Comparison of ENCODE assay signal across 8 cellular contexts in the genomic region with DNA sequence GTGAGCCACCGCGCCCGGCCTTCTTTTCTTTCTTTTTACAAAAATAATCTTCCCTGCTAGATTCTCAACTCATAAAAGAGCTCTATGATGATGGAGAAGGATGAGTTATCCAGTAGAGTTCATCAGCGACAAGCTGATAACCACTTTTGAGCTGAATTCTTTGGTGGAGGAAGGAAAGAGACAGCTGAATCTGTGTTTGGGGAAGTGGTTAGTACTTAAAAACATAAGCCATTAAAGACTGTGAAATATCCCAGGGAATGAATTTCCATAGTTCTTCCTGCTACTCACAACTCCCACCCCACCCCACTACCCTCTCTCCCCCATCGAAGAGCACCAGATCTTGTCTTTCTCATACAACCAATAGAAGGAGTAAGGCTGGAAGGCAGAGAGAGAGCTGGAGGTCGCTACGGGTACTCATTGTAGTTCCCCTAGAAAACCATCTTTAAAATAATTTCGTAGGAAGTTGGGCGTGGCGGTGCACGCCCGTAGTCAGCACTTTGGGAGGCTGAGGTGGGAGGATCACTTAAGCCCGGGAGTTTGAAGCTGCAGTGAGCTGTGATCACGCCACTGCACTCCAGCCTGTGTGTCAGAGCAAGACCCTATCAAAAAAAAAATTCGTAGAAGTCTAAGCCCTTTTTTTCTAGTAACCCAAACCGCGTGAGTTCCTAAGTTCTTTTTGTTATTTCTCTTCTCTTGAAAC. TPM values are rescaled to one million over a fixed set of nuclear protein-coding genes. Genes with fewer than 3 reads are reported as not detected.
A peak's percentile ranks its signal among the peaks of the same experiment; 100 is the strongest.
DNase-seq lines count a peak whose midpoint lies in the region; ATAC-seq, FAIRE-seq and TF ChIP-seq lines count a peak whose summit lies in the region.

No MANE protein-coding gene starts in this region.

- peaks cover 6% of the 10 kb centered on the region for H3K27me3 Mint-ChIP-seq in astrocyte (ENCODE audit: low read depth, unreplicated experiment)
- no peaks in the 10 kb centered on the region for H3K27me3 Mint-ChIP-seq in memory B cell

- H3K4me1 Mint-ChIP-seq in astrocyte (ENCODE audit: low read depth, unreplicated experiment) (peaks cover 3% of the 10 kb centered on the region), memory B cell (peaks cover 16% of the 10 kb centered on the region)

- peak overlapping the region; percentile 80 for H3K4me3 ChIP-seq in astrocyte (ENCODE audit: insufficient read depth, low read depth, low read length)
- peak overlapping the region; percentile 77 for H3K4me3 ChIP-seq in suprapubic skin

- H3K27ac Mint-ChIP-seq in astrocyte (ENCODE audit: unreplicated experiment) = peak overlapping the region; percentile 53
- peak overlapping the region; percentile 95 for H3K27ac Mint-ChIP-seq in memory B cell

- DNase-seq in NOMO-1 treated with DMSO at 0.1 percent for 48 hours (lab: John Stamatoyannopoulos, UW; ENCODE audit: unreplicated experiment) (peak; percentile 60), astrocyte (ENCODE audit: low read depth) (no peak), memory B cell (ENCODE audit: low spot score in 2 of 2) (no peak), suprapubic skin (ENCODE audit: low spot score in 2 of 2) (no peak), inferior parietal cortex (ENCODE audit: extremely low spot score) (no peak), posterior vena cava (ENCODE audit: low spot score) (no peak)

- H2AFZ ChIP-seq in astrocyte (ENCODE audit: low read depth, low read length) = peak overlapping the region; percentile 89

- intact Hi-C loops in posterior vena cava (cut with DNase I) = no loop called here

- ATAC-seq in GM19455 (IDR thresholded peaks at IDR 0.05; ENCODE audit: unreplicated experiment) (peak; percentile 21), memory B cell (ENCODE audit: low read depth) (peak; percentile 20), GM21447 (IDR thresholded peaks at IDR 0.05; ENCODE audit: unreplicated experiment) (no peak)

- no peak overlapping the region for H3K27ac ChIP-seq in astrocyte (ENCODE audit: low read depth, low read length)
- H3K27ac ChIP-seq in suprapubic skin = no peak overlapping the region

- 35% methylated on average over 17 of the region's 17 CpGs for WGBS in suprapubic skin

- no peaks in the 10 kb centered on the region for H3K27me3 ChIP-seq in astrocyte (ENCODE audit: insufficient read depth, low read length)
- no peaks in the 10 kb centered on the region for H3K27me3 ChIP-seq in suprapubic skin

- FAIRE-seq in astrocyte (lab: Jason Lieb, UNC) = no peak

- peak overlapping the region; percentile 91 for H3K4me3 Mint-ChIP-seq in astrocyte (ENCODE audit: unreplicated experiment)
- peak overlapping the region; percentile 98 for H3K4me3 Mint-ChIP-seq in memory B cell

- H3K9me3 ChIP-seq in astrocyte (ENCODE audit: insufficient read depth, low read depth, low read length) = no peaks in the 10 kb centered on the region
- H3K9me3 ChIP-seq in suprapubic skin = no peaks in the 10 kb centered on the region

- no peak for TF ChIP-seq EP300 in suprapubic skin (IDR thresholded peaks at IDR 0.05)

- H3K9me3 Mint-ChIP-seq in astrocyte (ENCODE audit: unreplicated experiment) (no peaks in the 10 kb centered on the region), memory B cell (no peaks in the 10 kb centered on the region)

- H3K4me1 ChIP-seq in astrocyte (ENCODE audit: insufficient read depth, low read length) (peaks cover 9% of the 10 kb centered on the region), suprapubic skin (peaks cover 13% of the 10 kb centered on the region)

- peaks cover 31% of the 10 kb centered on the region for H3K79me2 ChIP-seq in astrocyte (ENCODE audit: insufficient read depth, low read length)

- no peak for TF ChIP-seq POLR2A in suprapubic skin (IDR thresholded peaks at IDR 0.05)

- H3K4me2 ChIP-seq in astrocyte (ENCODE audit: low read length) = peak overlapping the region; percentile 84

- no peak for TF ChIP-seq CTCF in astrocyte (IDR thresholded peaks at IDR 0.05; ENCODE audit: insufficient read depth, low read depth, low read length)
- no peak for TF ChIP-seq CTCF in suprapubic skin (IDR thresholded peaks at IDR 0.05)

- no peaks in the 10 kb centered on the region for H4K20me1 ChIP-seq in astrocyte (ENCODE audit: insufficient read depth, low read length)

- H3K36me3 ChIP-seq in astrocyte (ENCODE audit: insufficient read depth, low read length) (no peaks in the 10 kb centered on the region), suprapubic skin (no peaks in the 10 kb centered on the region)

- peak overlapping the region; percentile 80 for H3K9ac ChIP-seq in astrocyte (ENCODE audit: low read length)

- H3K36me3 Mint-ChIP-seq in astrocyte (ENCODE audit: low read depth, unreplicated experiment) (peaks cover 6% of the 10 kb centered on the region), memory B cell (no peaks in the 10 kb centered on the region)

RNA-seq across cellular contexts. Expression of a gene that starts 0.6 kb away (rescaled TPM):
- total RNA-seq in astrocyte (1.2 and 2.0 TPM in 2 replicates), suprapubic skin (10 to 100 TPM in 1 of 4 donors, 1 to 10 TPM in 3; 5.7 to 10.6 (median 6.1) TPM), posterior vena cava (1 to 10 TPM in 1 of 2 donors, under 1 TPM in 1; 0.62 to 1.0 TPM)

RNA-seq across cellular contexts. Expression of a gene that starts 27.9 kb away (rescaled TPM):
- total RNA-seq in astrocyte = 279 and 281 TPM in 2 replicates
- 100 to 1,000 TPM; 457 to 612 (median 511) TPM for total RNA-seq in suprapubic skin
- 100 to 1,000 TPM; 473 to 486 TPM for total RNA-seq in posterior vena cava

RNA-seq across cellular contexts. Expression of a gene that starts 32.0 kb away (rescaled TPM):
- total RNA-seq in astrocyte = 37.8 and 40.9 TPM in 2 replicates
- 10 to 100 TPM; 38.2 to 54.6 (median 46.3) TPM for total RNA-seq in suprapubic skin
- total RNA-seq in posterior vena cava = 10 to 100 TPM; 35.6 to 37.8 TPM

RNA-seq across cellular contexts. Expression of a gene that starts 35.5 kb away (rescaled TPM):
- total RNA-seq in astrocyte = 10.1 and 11.7 TPM in 2 replicates
- total RNA-seq in suprapubic skin = 100 to 1,000 TPM; 140 to 198 (median 172) TPM
- 10 to 100 TPM; 33.4 to 38.1 TPM for total RNA-seq in posterior vena cava

RNA-seq across cellular contexts. Expression of a gene that starts 54.0 kb away (rescaled TPM):
- total RNA-seq in astrocyte = 40.8 and 44.4 TPM in 2 replicates
- 10 to 100 TPM; 35.9 to 72.9 (median 52.5) TPM for total RNA-seq in suprapubic skin
- total RNA-seq in posterior vena cava = 10 to 100 TPM; 29.5 to 35.3 TPM
